Comparison of ENCODE assay signal across 8 cellular contexts in genomic region chr9:19049872-19050636, GRCh38. TPM values are rescaled to one million over a fixed set of nuclear protein-coding genes. Genes with fewer than 3 reads are reported as not detected.
A peak's percentile ranks its signal among the peaks of the same experiment; 100 is the strongest.
DNase-seq lines count a peak whose midpoint lies in the region; ATAC-seq, FAIRE-seq and TF ChIP-seq lines count a peak whose summit lies in the region.

No MANE protein-coding gene starts in this region.

- no peaks in the 10 kb centered on the region for H3K36me3 ChIP-seq in GM23338 (ENCODE audit: insufficient read depth)

- peak overlapping the region; percentile 82 for H3K4me2 ChIP-seq in GM23338

- H2AFZ ChIP-seq in GM23338: peak overlapping the region; percentile 96; the same call in 1 of the 2 replicates

- TF ChIP-seq POLR2A in erythroblast (IDR thresholded peaks at IDR 0.05; ENCODE audit: low read length): no peak

- H3K79me2 ChIP-seq in GM23338 (replicated peaks; ENCODE audit: insufficient read depth): peaks cover 12% of the 10 kb centered on the region

- 0 out of 2 replicates have a peak overlapping the region, but pooled peaks have one; percentile 74 for H3K27ac ChIP-seq in GM23338 (ENCODE audit: low read depth)

- DNase-seq in AG10803 (ENCODE audit: low read depth): peak; percentile 52
- peak; percentile 54 for DNase-seq in GM23338 (ENCODE audit: low spot score)
- peak; percentile 53 to 63 for DNase-seq in erythroblast (lab: John Stamatoyannopoulos, UW)
- no peak for DNase-seq in naive B cell
- no peak for DNase-seq in urothelium cell line (ENCODE audit: low spot score)

- H3F3A ChIP-seq in GM23338 (replicated peaks; ENCODE audit: low read depth): peaks cover 11% of the 10 kb centered on the region; the same call in 1 of the 2 replicates

- no peak for FAIRE-seq in urothelium cell line (lab: Jason Lieb, UNC)

- H3K27ac Mint-ChIP-seq in GM23338 (peak overlapping the region; percentile 81), naive B cell (peak overlapping the region; percentile 88 to 99 (median 97))
- H3K27ac Mint-ChIP-seq in T-helper 1 cell treated with Interleukin-12 subunit alpha and Interleukin-12 subunit beta and Interleukin-4 antibody, amounts not matched to agents 30 μg/mL and 1 μg/mL, for 36 hours: peak overlapping the region; percentile 95

- H3K36me3 Mint-ChIP-seq in GM23338 (ENCODE audit: low read depth) (no peaks in the 10 kb centered on the region), naive B cell (peaks cover 0 to 4% of the 10 kb centered on the region in 2 donors)
- peaks cover 12% of the 10 kb centered on the region for H3K36me3 Mint-ChIP-seq in T-helper 1 cell treated with Interleukin-12 subunit alpha and Interleukin-12 subunit beta and Interleukin-4 antibody, amounts not matched to agents 30 μg/mL and 1 μg/mL, for 36 hours (ENCODE audit: low read depth)

- H3K9me2 ChIP-seq in GM23338 (ENCODE audit: insufficient read depth): no peaks in the 10 kb centered on the region

- peaks cover 37% of the 10 kb centered on the region for H3K4me1 ChIP-seq in GM23338 (ENCODE audit: insufficient read depth)

- H3K4me3 Mint-ChIP-seq in GM23338 (peak overlapping the region; percentile 93), naive B cell (peak overlapping the region; percentile 90 to 99 (median 96))
- H3K4me3 Mint-ChIP-seq in T-helper 1 cell treated with Interleukin-12 subunit alpha and Interleukin-12 subunit beta and Interleukin-4 antibody, amounts not matched to agents 30 μg/mL and 1 μg/mL, for 36 hours: peak overlapping the region; percentile 93

- no peak for ATAC-seq in GM23338
- ATAC-seq in naive B cell (ENCODE audit: low read depth in 2 of 2): no peak
- ATAC-seq in HG02938 (IDR thresholded peaks at IDR 0.05; ENCODE audit: unreplicated experiment): no peak
- no peak for ATAC-seq in GM18907 (IDR thresholded peaks at IDR 0.05; ENCODE audit: unreplicated experiment)

- H3K27me3 ChIP-seq in GM23338 (ENCODE audit: insufficient read depth): no peaks in the 10 kb centered on the region

- H3K9me3 Mint-ChIP-seq in GM23338: no peaks in the 10 kb centered on the region
- no peaks in the 10 kb centered on the region for H3K9me3 Mint-ChIP-seq in T-helper 1 cell treated with Interleukin-12 subunit alpha and Interleukin-12 subunit beta and Interleukin-4 antibody, amounts not matched to agents 30 μg/mL and 1 μg/mL, for 36 hours
- H3K9me3 Mint-ChIP-seq in naive B cell: peaks cover 0 to 2% (median 0%) of the 10 kb centered on the region in 7 donors

- H3K4me1 Mint-ChIP-seq in GM23338 (peaks cover 37% of the 10 kb centered on the region), naive B cell (peaks cover 15 to 45% (median 28%) of the 10 kb centered on the region in 3 donors)
- peaks cover 30% of the 10 kb centered on the region for H3K4me1 Mint-ChIP-seq in T-helper 1 cell treated with Interleukin-12 subunit alpha and Interleukin-12 subunit beta and Interleukin-4 antibody, amounts not matched to agents 30 μg/mL and 1 μg/mL, for 36 hours (ENCODE audit: low read depth)

- H4K20me1 ChIP-seq in GM23338 (replicated peaks; ENCODE audit: insufficient read depth): no peaks in the 10 kb centered on the region

- TF ChIP-seq CTCF in AG10803 (conservative IDR thresholded peaks at IDR 0.05; ENCODE audit: low read length) (no peak), GM23338 (conservative IDR thresholded peaks at IDR 0.05; ENCODE audit: low read depth in 2 of 2) (no peak)

- H3K27me3 Mint-ChIP-seq in GM23338 (ENCODE audit: insufficient read depth, low read depth, poor library complexity): peaks cover 13% of the 10 kb centered on the region
- H3K27me3 Mint-ChIP-seq in T-helper 1 cell treated with Interleukin-12 subunit alpha and Interleukin-12 subunit beta and Interleukin-4 antibody, amounts not matched to agents 30 μg/mL and 1 μg/mL, for 36 hours (ENCODE audit: low read depth): no peaks in the 10 kb centered on the region
- no peaks in the 10 kb centered on the region for H3K27me3 Mint-ChIP-seq in naive B cell

- H3K4me3 ChIP-seq in AG10803 (ENCODE audit: low read length): peak overlapping the region; percentile 75
- H3K4me3 ChIP-seq in GM23338: peak overlapping the region; percentile 86

TF ChIP-seq in GM23338, 12 proteins besides CTCF, POLR2A, EP300 and RAD21 (continues in another document):
- TF ChIP-seq CREB1 (CRISPR knock-in tag; IDR thresholded peaks at IDR 0.05; ENCODE audit: low read depth) (no peak), ZNF331 (CRISPR knock-in tag; IDR thresholded peaks at IDR 0.05; ENCODE audit: low read depth) (no peak), EZH2phosphoT487 (IDR thresholded peaks at IDR 0.05; ENCODE audit: unreplicated experiment) (no peak), EZH2 (IDR thresholded peaks at IDR 0.05; ENCODE audit: low read depth, unreplicated experiment) (no peak), POLR2AphosphoS5 (IDR thresholded peaks at IDR 0.05; ENCODE audit: low read depth) (no peak), NANOG (IDR thresholded peaks at IDR 0.05; ENCODE audit: borderline replicate concordance) (no peak), ETS1 (IDR thresholded peaks at IDR 0.05) (no peak)

RNA-seq across cellular contexts. Expression of gene RRAGA, which starts 0.8 kb away (rescaled TPM):
- 22.6 and 24.7 TPM in 2 replicates for total RNA-seq in GM23338 (2014; rRNA removed; shearing (Covaris generic))
- polyA plus RNA-seq in GM23338 (2016; fragmentation: Nextera tagmentation; extraction: Ambion mirVana) (33.7 and 36.1 TPM in 2 replicates), naive B cell (ENCODE audit: low read depth in 6 of 6) (100 to 1,000 TPM in 3 of 6 donors, 10 to 100 TPM in 3; 84.0 to 123 (median 100) TPM)

RNA-seq across cellular contexts. Expression of gene SAXO1, which starts 17.0 kb away (rescaled TPM):
- total RNA-seq in GM23338 (2014; rRNA removed; shearing (Covaris generic)): not detected in 2 replicates
- 0.02 and 0.10 TPM in 2 replicates for polyA plus RNA-seq in GM23338 (2016; fragmentation: Nextera tagmentation; extraction: Ambion mirVana)
- polyA plus RNA-seq in naive B cell (ENCODE audit: low read depth in 6 of 6): under 1 TPM in 2 of 6 donors, not detected in 4; 0.21 to 0.25 TPM

RNA-seq across cellular contexts. Expression of gene HAUS6, which starts 52.6 kb away (rescaled TPM):
- total RNA-seq in GM23338 (2014; rRNA removed; shearing (Covaris generic)): 41.8 and 48.7 TPM in 2 replicates
- polyA plus RNA-seq in GM23338 (2016; fragmentation: Nextera tagmentation; extraction: Ambion mirVana) (29.7 and 32.7 TPM in 2 replicates), naive B cell (ENCODE audit: low read depth in 6 of 6) (1 to 10 TPM; 4.0 to 5.5 (median 4.5) TPM)

Comparison
In these comparisons a context has a peak if more than half of its experiments do, and no peak if none do; other contexts are left out.
1. DNase-seq: peak in AG10803 (single experiment), GM23338 (single experiment) and erythroblast (2 of 2); none in naive B cell (single experiment) and urothelium cell line (single experiment).
2. Peak in every context shown above with its lines, with median percentiles within 50 percentile points of each other: H3K27ac Mint-ChIP-seq and H3K4me3 Mint-ChIP-seq.